1 cellular context compared by ENCODE assay signal in the genomic region with DNA sequence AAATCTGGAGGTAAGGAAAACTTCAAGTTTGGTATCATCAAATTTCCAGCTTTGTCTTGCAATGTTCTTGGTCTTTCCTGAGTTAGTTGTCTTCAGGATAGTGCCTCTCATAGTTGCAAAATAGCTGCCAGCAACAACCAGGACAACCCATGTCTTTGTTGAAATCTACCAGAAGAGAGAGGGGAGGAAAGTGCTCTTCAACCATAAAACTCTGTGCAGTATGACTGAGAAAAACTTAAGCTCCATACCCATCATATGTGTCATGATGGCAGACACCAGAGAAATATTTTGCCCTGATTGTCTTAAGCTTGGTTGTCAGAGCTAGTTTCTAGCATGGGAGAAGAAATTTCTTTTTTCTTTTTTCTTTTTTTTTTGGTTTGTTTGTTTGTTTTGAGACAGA.
TF ChIP-seq lines count a peak whose summit lies in the region.

No MANE protein-coding gene starts in this region.

TF ChIP-seq in IMR-90, 13 proteins besides CTCF, POLR2A, EP300 and RAD21 (continued from another document):
- TF ChIP-seq MXI1 (IDR thresholded peaks at IDR 0.05; ENCODE audit: borderline replicate concordance, low read depth, low read length) (no peak), CHD1 (IDR thresholded peaks at IDR 0.05; ENCODE audit: low read depth, low read length) (no peak), BHLHE40 (IDR thresholded peaks at IDR 0.05; ENCODE audit: low read depth, low read length) (no peak), MAFK (IDR thresholded peaks at IDR 0.05; ENCODE audit: low read depth, low read length) (no peak)
- TF ChIP-seq, protein P1, sequence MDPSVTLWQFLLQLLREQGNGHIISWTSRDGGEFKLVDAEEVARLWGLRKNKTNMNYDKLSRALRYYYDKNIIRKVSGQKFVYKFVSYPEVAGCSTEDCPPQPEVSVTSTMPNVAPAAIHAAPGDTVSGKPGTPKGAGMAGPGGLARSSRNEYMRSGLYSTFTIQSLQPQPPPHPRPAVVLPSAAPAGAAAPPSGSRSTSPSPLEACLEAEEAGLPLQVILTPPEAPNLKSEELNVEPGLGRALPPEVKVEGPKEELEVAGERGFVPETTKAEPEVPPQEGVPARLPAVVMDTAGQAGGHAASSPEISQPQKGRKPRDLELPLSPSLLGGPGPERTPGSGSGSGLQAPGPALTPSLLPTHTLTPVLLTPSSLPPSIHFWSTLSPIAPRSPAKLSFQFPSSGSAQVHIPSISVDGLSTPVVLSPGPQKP (IDR thresholded peaks at IDR 0.05; ENCODE audit: borderline replicate concordance, low read depth, low read length): no peak
